In genomic region chr4:64533159-64533558, GRCh38 we compare ENCODE assay signal across 26 cellular contexts.
A peak's percentile ranks its signal among the peaks of the same experiment; 100 is the strongest.
DNase-seq lines count a peak whose midpoint lies in the region; ATAC-seq, FAIRE-seq and TF ChIP-seq lines count a peak whose summit lies in the region.
"Had no signal": no experiment of that assay in that cellular context is flagged by ENCODE, and none has a peak within 500 bp of the region (broad histone marks: within the 10 kb centered on the region; RNA-seq: fewer than 3 reads in every experiment).

No MANE protein-coding gene starts in this region.

- no peak for TF ChIP-seq CTCF in heart left ventricle (IDR thresholded peaks at IDR 0.05)
- no peak for TF ChIP-seq CTCF in right atrium auricular region (IDR thresholded peaks at IDR 0.05)
- TF ChIP-seq CTCF in A549 (IDR thresholded peaks at IDR 0.05): no peak
- no peak for TF ChIP-seq CTCF in K562 (IDR thresholded peaks at IDR 0.05 in 2 of 3, conservative IDR thresholded peaks at IDR 0.05 in 1 of 3; ENCODE audit: insufficient read depth in 2 of 3, low read depth in 1 of 3, low read length in 3 of 3)

- H3K27ac ChIP-seq in heart left ventricle (peak overlapping the region in 8 of 12 donors; percentile 9 to 59 (median 44)), right atrium auricular region (peak overlapping the region; percentile 2 to 63), A549 (no peak overlapping the region), K562 (ENCODE audit: extremely low read depth, low read depth, low read length) (no peak overlapping the region)
- H3K27ac ChIP-seq: 22Rv1, BLaER1 had no signal

- CTCF ChIA-PET in A549 (lab: Yijun Ruan, JAX) (no interaction called here), K562 (lab: Yijun Ruan, JAX; ENCODE audit: low intra/inter-chr PET ratio) (no interaction called here)

- TF ChIP-seq EP300 in A549 (IDR thresholded peaks at IDR 0.05): no peak
- TF ChIP-seq EP300 in K562 (IDR thresholded peaks at IDR 0.05; ENCODE audit: low read length): no peak

- H3K9ac ChIP-seq in K562 (ENCODE audit: insufficient read depth in 1 of 2, low read depth in 2 of 2, low read length in 2 of 2): no peak overlapping the region
- H3K9ac ChIP-seq: BLaER1 had no signal

- BruUV-seq in K562 (replicated peaks; lab: Mats Ljungman, UMichigan): no TSS peak

- H2AFZ ChIP-seq in K562 (ENCODE audit: low read depth, low read length): no peak overlapping the region

- TF ChIP-seq RAD21 in A549 (conservative IDR thresholded peaks at IDR 0.05 in 1 of 2, IDR thresholded peaks at IDR 0.05 in 1 of 2) (no peak), K562 (CRISPR knock-in tag; conservative IDR thresholded peaks at IDR 0.05 in 1 of 2, IDR thresholded peaks at IDR 0.05 in 1 of 2) (no peak)

- no peaks in the 10 kb centered on the region for H3K9me1 ChIP-seq in K562 (ENCODE audit: control insufficient read depth, insufficient read depth, low read length)

- DNase-seq in heart left ventricle: no peak
- no peak for DNase-seq in left cardiac atrium
- no peak for DNase-seq in right atrium auricular region (ENCODE audit: low spot score)
- DNase-seq in Right ventricle myocardium inferior (ENCODE audit: missing footprints): no peak
- no peak for DNase-seq in A549 (ENCODE audit: low read depth in 1 of 2, low spot score in 1 of 2)
- DNase-seq in K562 (ENCODE audit: extremely low read depth in 1 of 4, low spot score in 3 of 4): no peak
- DNase-seq in stimulated activated CD8-positive, alpha-beta memory T cell treated with anti-CD3 and anti-CD28 coated beads, Interleukin-4, amount 100 ng/mL, for 48 hours: no peak
- DNase-seq: ACHN; BE2C; C1 segment of cervical spinal cord; CD4-positive, alpha-beta memory T cell; CD4-positive, CD25-positive, alpha-beta regulatory T cell; CD8-positive, alpha-beta memory T cell; COR-L47; DMS 273 treated with DMSO at 0.1 percent for 48 hours; DMS153; DMS53; DMS79; DND-41; EL; GDM1 had no signal

- H3K4me3 ChIP-seq in heart left ventricle (peak overlapping the region in 2 of 12 donors; percentile 26 to 31), right atrium auricular region (no peak overlapping the region), A549 (no peak overlapping the region), K562 (no peak overlapping the region)
- H3K4me3 ChIP-seq: BLaER1, GM12878 had no signal

- H3K79me2 ChIP-seq in K562 (ENCODE audit: control insufficient read depth, insufficient read depth, low read length): no peaks in the 10 kb centered on the region

- TF ChIP-seq POLR2A in heart left ventricle (IDR thresholded peaks at IDR 0.05) (no peak), A549 (IDR thresholded peaks at IDR 0.05; ENCODE audit: low read length) (no peak), K562 (conservative IDR thresholded peaks at IDR 0.05) (no peak)

- no peaks in the 10 kb centered on the region for H3K9me3 ChIP-seq in heart left ventricle
- no peaks in the 10 kb centered on the region for H3K9me3 ChIP-seq in right atrium auricular region
- H3K9me3 ChIP-seq in A549: no peaks in the 10 kb centered on the region
- no peaks in the 10 kb centered on the region for H3K9me3 ChIP-seq in K562 (replicated peaks; ENCODE audit: control insufficient read depth, insufficient read depth, low read depth, low read length)
- H3K9me3 ChIP-seq: BE2C, BLaER1 had no signal

- H3K4me2 ChIP-seq in A549 (no peak overlapping the region), K562 (ENCODE audit: insufficient read depth, low read length) (no peak overlapping the region)
- H3K4me2 ChIP-seq: BLaER1 had no signal

- 63 to 80% (median 64%) methylated on average over 2 of the region's 2 CpGs for WGBS in heart left ventricle, 4 donors
- WGBS in A549 (ENCODE audit: missing lambda C conversion rate): 13% methylated on average over 2 of the region's 2 CpGs
- WGBS in K562 (ENCODE audit: insufficient coverage, low coverage, missing lambda C conversion rate): 3% methylated on average over 2 of the region's 2 CpGs

- intact Hi-C loops in heart left ventricle (cut with DNase I): loop anchor here in 9 of 10 donors (2.0 to 10.0 kb wide), 9 partner anchors 116 to 248 kb away; partner anchors contain the start of gene TECRL (in 5 of the 9)
- intact Hi-C loops in left cardiac atrium (cut with DNase I): loop anchor here in 1 of 2 donors (10.0 kb wide), 1 partner anchor 128 kb away; the partner anchor contains the start of gene TECRL
- intact Hi-C loops in Right ventricle myocardium inferior (cut with DNase I): loop anchor here (2.0 to 10.0 kb wide), 3 partner anchors 48 to 188 kb away; partner anchors contain the start of gene TECRL
- intact Hi-C loops in K562 (cut with micrococcal nuclease): no loop called here

- ATAC-seq in heart left ventricle (no peak), left cardiac atrium (no peak), Right ventricle myocardium inferior (no peak), A549 (no peak), K562 (no peak)
- ATAC-seq: GM12878 had no signal

- POLR2A ChIA-PET in A549 (lab: Yijun Ruan, JAX) (no interaction called here), K562 (lab: Yijun Ruan, JAX) (no interaction called here)

- no peaks in the 10 kb centered on the region for H4K20me1 ChIP-seq in K562 (replicated peaks; ENCODE audit: control insufficient read depth, insufficient read depth, low read length)
- H4K20me1 ChIP-seq: BLaER1 had no signal

- H3K4me1 ChIP-seq in heart left ventricle: peaks cover 0 to 3% (median 0%) of the 10 kb centered on the region in 12 donors
- no peaks in the 10 kb centered on the region for H3K4me1 ChIP-seq in right atrium auricular region
- no peaks in the 10 kb centered on the region for H3K4me1 ChIP-seq in A549
- H3K4me1 ChIP-seq in K562 (replicated peaks in 1 of 2; ENCODE audit: control insufficient read depth in 2 of 2, insufficient read depth in 2 of 2, low read length in 2 of 2): no peaks in the 10 kb centered on the region
- H3K4me1 ChIP-seq: BE2C, BLaER1 had no signal

- H3K27me3 ChIP-seq in heart left ventricle (no peaks in the 10 kb centered on the region), right atrium auricular region (no peaks in the 10 kb centered on the region), K562 (ENCODE audit: control insufficient read depth in 2 of 2, insufficient read depth in 2 of 2, low read length in 2 of 2) (no peaks in the 10 kb centered on the region)
- H3K27me3 ChIP-seq: BE2C, BLaER1 had no signal

- in situ Hi-C loops in K562 (cut with MboI): no loop called here

- H3K36me3 ChIP-seq in heart left ventricle (no peaks in the 10 kb centered on the region), right atrium auricular region (no peaks in the 10 kb centered on the region), K562 (ENCODE audit: control insufficient read depth, insufficient read depth, low read length) (no peaks in the 10 kb centered on the region)
- H3K36me3 ChIP-seq: BE2C, BLaER1 had no signal

- FAIRE-seq in A549 (lab: Jason Lieb, UNC): no peak
- no peak for FAIRE-seq in K562 (lab: Jason Lieb, UNC)
- FAIRE-seq: GM12878, GM12892, GM18507 had no signal

TF ChIP-seq in A549, 52 proteins besides CTCF, POLR2A, EP300 and RAD21:
- TF ChIP-seq MAFK (IDR thresholded peaks at IDR 0.05; ENCODE audit: partially characterized antibody) (peak; percentile 20), RARB (CRISPR knock-in tag; IDR thresholded peaks at IDR 0.05) (no peak)

TF ChIP-seq in K562, 482 proteins besides CTCF, POLR2A, EP300 and RAD21:
- TF ChIP-seq TBL1XR1 (IDR thresholded peaks at IDR 0.05; ENCODE audit: low read length in 2 of 2) (no peak), ZNF316 (IDR thresholded peaks at IDR 0.05) (0 out of 2 replicates have a peak, but pooled peaks have one; percentile 33)

Comparison
In these comparisons a context has a peak if more than half of its experiments do, and no peak if none do; other contexts are left out.
1. H3K27ac ChIP-seq: peak in heart left ventricle (8 of 12) and right atrium auricular region (2 of 2); none in A549 (0 of 2) and K562 (single experiment).